8 cellular contexts compared by ENCODE assay signal in the genomic region with DNA sequence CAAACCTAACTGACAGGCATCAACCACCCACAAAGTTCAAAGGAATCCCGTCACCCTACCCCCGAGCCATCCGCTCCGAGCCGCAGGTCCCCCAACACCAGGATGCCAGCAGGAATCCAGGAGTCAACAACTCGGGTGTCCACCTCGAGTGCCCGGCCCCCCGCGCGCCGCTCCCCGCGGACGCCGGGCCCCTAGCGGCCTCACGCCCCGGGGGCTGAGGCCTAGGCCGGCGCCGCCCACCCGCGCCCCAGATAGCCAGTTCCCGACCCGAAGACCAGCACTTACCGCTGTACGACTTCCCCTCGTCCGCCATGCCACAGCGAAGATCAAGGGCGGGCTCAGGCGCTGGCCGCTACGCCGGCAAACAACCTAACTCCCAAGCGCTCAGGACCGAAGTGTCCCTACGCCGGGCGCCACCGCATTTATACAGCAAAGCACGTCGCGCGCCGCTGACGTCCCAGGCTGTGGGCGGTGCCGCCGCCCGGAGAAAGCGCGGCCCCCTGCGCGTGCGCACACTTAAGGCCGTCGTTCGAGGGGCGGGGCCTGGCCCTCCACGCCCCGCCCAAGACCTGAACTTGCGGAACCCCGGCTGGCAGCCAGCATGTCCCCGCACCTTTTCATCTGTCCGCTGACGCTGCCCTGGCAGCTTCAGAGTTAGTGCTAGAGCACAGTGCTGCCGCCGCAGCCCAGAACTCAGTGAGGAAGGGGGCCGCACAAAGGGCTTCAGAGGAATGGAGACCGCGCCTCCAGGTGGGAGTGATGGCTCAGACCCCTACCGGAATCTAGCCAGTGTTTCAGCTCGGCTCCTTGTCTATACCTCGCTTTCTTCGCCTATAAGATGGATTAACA. TPM values are rescaled to one million over a fixed set of nuclear protein-coding genes. Genes with fewer than 3 reads are reported as not detected.
DNase-seq lines count a peak whose midpoint lies in the region; ATAC-seq, FAIRE-seq and TF ChIP-seq lines count a peak whose summit lies in the region.

Gene NXF1, minus strand, starts transcription at position 397 of the 849 bp plus-strand sequence. Its CDS starts 84 bp downstream, at position 313.

- peak within 1 kb of the TSS; percentile 85 for H2AFZ ChIP-seq in Loucy (ENCODE audit: low read length)

- H3K9ac ChIP-seq in ES-I3 (ENCODE audit: low read depth, low read length) = peak within 1 kb of the TSS; percentile 90
- H3K9ac ChIP-seq in Loucy (ENCODE audit: low read depth, low read length, poor library complexity, severe bottlenecking) = peak within 1 kb of the TSS; percentile 89

- H3K9me3 Mint-ChIP-seq in activated T-helper 2 cell treated with anti-CD3 and anti-CD28 coated beads, Interferon-gamma antibody, Interleukin-2, Interleukin-4, amounts not matched to agents 10 μg/mL and 5 μg/mL and 100 μg/mL, durations not matched to agents 14 hours and 24 hours and 36 hours = no peaks in the 10 kb centered on the region
- no peaks in the 10 kb centered on the region for H3K9me3 Mint-ChIP-seq in nephron progenitor cell
- no peaks in the 10 kb centered on the region for H3K9me3 Mint-ChIP-seq in stimulated activated naive CD8-positive, alpha-beta T cell treated with anti-CD3 and anti-CD28 coated beads, Interleukin-15, Interleukin-2, amounts not matched to agents 100 ng/mL and 50 ng/mL, for 24 hours

- peak within 1 kb of the TSS; percentile 94 for H3K4me3 ChIP-seq in Loucy (ENCODE audit: low read length, poor library complexity, severe bottlenecking)
- peak within 1 kb of the TSS; percentile 79 for H3K4me3 ChIP-seq in RWPE2 (ENCODE audit: severe bottlenecking)
- peak within 1 kb of the TSS; percentile 95 for H3K4me3 ChIP-seq in fibroblast of pulmonary artery (replicated peaks; ENCODE audit: low read depth, low read length)

- peak within 1 kb of the TSS; percentile 94 for H3K27ac Mint-ChIP-seq in activated T-helper 2 cell treated with anti-CD3 and anti-CD28 coated beads, Interferon-gamma antibody, Interleukin-2, Interleukin-4, amounts not matched to agents 10 μg/mL and 5 μg/mL and 100 μg/mL, durations not matched to agents 14 hours and 24 hours and 36 hours
- peak within 1 kb of the TSS; percentile 100 for H3K27ac Mint-ChIP-seq in nephron progenitor cell
- H3K27ac Mint-ChIP-seq in stimulated activated naive CD8-positive, alpha-beta T cell treated with anti-CD3 and anti-CD28 coated beads, Interleukin-15, Interleukin-2, amounts not matched to agents 100 ng/mL and 50 ng/mL, for 24 hours = peak within 1 kb of the TSS; percentile 97

- no peaks in the 10 kb centered on the region for H3F3A ChIP-seq in Loucy (ENCODE audit: low read depth)

- peak within 1 kb of the TSS; percentile 91 for H3K4me2 ChIP-seq in Loucy (ENCODE audit: low read depth, low read length, poor library complexity, severe bottlenecking)

- H3K4me1 ChIP-seq in ES-I3 (ENCODE audit: insufficient read depth, low read length) = peaks cover 16% of the 10 kb centered on the region; the same call in 1 of the 2 replicates
- H3K4me1 ChIP-seq in Loucy (ENCODE audit: insufficient read depth, low read length, poor library complexity, severe bottlenecking) = peaks cover 15% of the 10 kb centered on the region
- H3K4me1 ChIP-seq in RWPE2 (ENCODE audit: insufficient read depth, poor library complexity, severe bottlenecking) = peaks cover 4% of the 10 kb centered on the region

- H3K27ac ChIP-seq in RWPE2 (ENCODE audit: poor library complexity, severe bottlenecking) = peak within 1 kb of the TSS; percentile 46

- TF ChIP-seq CTCF in Loucy (conservative IDR thresholded peaks at IDR 0.05; ENCODE audit: low read length) = no peak; the same call in 1 of the 2 replicates
- no peak for TF ChIP-seq CTCF in RWPE2 (IDR thresholded peaks at IDR 0.05; ENCODE audit: poor library complexity, severe bottlenecking)
- TF ChIP-seq CTCF in fibroblast of pulmonary artery (IDR thresholded peaks at IDR 0.05; ENCODE audit: low read length, missing control alignments) = peak; percentile 9
- TF ChIP-seq CTCF in nephron progenitor cell (IDR thresholded peaks at IDR 0.05) = no peak

- no peaks in the 10 kb centered on the region for H3K27me3 Mint-ChIP-seq in activated T-helper 2 cell treated with anti-CD3 and anti-CD28 coated beads, Interferon-gamma antibody, Interleukin-2, Interleukin-4, amounts not matched to agents 10 μg/mL and 5 μg/mL and 100 μg/mL, durations not matched to agents 14 hours and 24 hours and 36 hours (ENCODE audit: low read depth)
- peaks cover 8% of the 10 kb centered on the region for H3K27me3 Mint-ChIP-seq in nephron progenitor cell (ENCODE audit: low read depth, poor library complexity)
- H3K27me3 Mint-ChIP-seq in stimulated activated naive CD8-positive, alpha-beta T cell treated with anti-CD3 and anti-CD28 coated beads, Interleukin-15, Interleukin-2, amounts not matched to agents 100 ng/mL and 50 ng/mL, for 24 hours = no peaks in the 10 kb centered on the region

- no peak for FAIRE-seq in H54 (lab: Jason Lieb, UNC)

- peaks cover 19% of the 10 kb centered on the region for H4K20me1 ChIP-seq in Loucy (ENCODE audit: insufficient read depth, low read length, poor library complexity, severe bottlenecking)

- intact Hi-C loops in activated T-helper 2 cell treated with anti-CD3 and anti-CD28 coated beads, Interferon-gamma antibody, Interleukin-2, Interleukin-4, amounts not matched to agents 10 μg/mL and 5 μg/mL and 100 μg/mL, durations not matched to agents 14 hours and 24 hours and 36 hours (cut with micrococcal nuclease) = loop anchor here (1.0 to 2.0 kb wide), 5 partner anchors 13 to 50 kb away; partner anchors contain the start of genes TMEM179B, TMEM223, WDR74 and ZBTB3

- H3K9me2 ChIP-seq in Loucy (replicated peaks; ENCODE audit: low read depth, low read length) = no peaks in the 10 kb centered on the region

- peak; percentile 85 for DNase-seq in H54 (ENCODE audit: insufficient read length, low spot score)
- peak; percentile 89 for DNase-seq in RWPE2 (ENCODE audit: low spot score)
- DNase-seq in activated T-helper 2 cell treated with anti-CD3 and anti-CD28 coated beads, Interferon-gamma antibody, Interleukin-2, Interleukin-4, amounts not matched to agents 10 μg/mL and 5 μg/mL and 100 μg/mL, durations not matched to agents 14 hours and 24 hours and 36 hours (ENCODE audit: low spot score) = peak; percentile 95
- DNase-seq in fibroblast of pulmonary artery (ENCODE audit: low read depth) = peak; percentile 96
- peak; percentile 98 for DNase-seq in nephron progenitor cell

- H3K4me1 Mint-ChIP-seq in activated T-helper 2 cell treated with anti-CD3 and anti-CD28 coated beads, Interferon-gamma antibody, Interleukin-2, Interleukin-4, amounts not matched to agents 10 μg/mL and 5 μg/mL and 100 μg/mL, durations not matched to agents 14 hours and 24 hours and 36 hours (ENCODE audit: low read depth) = peaks cover 30% of the 10 kb centered on the region
- H3K4me1 Mint-ChIP-seq in nephron progenitor cell = peaks cover 30% of the 10 kb centered on the region
- H3K4me1 Mint-ChIP-seq in stimulated activated naive CD8-positive, alpha-beta T cell treated with anti-CD3 and anti-CD28 coated beads, Interleukin-15, Interleukin-2, amounts not matched to agents 100 ng/mL and 50 ng/mL, for 24 hours (ENCODE audit: low read depth) = peaks cover 38% of the 10 kb centered on the region

- H3K36me3 ChIP-seq in ES-I3 (ENCODE audit: insufficient read depth, low read length) (peaks cover 13% of the 10 kb centered on the region), Loucy (ENCODE audit: insufficient read depth, low read length) (peaks cover 16% of the 10 kb centered on the region; the same call in 1 of the 2 replicates), RWPE2 (ENCODE audit: low read depth) (peaks cover 36% of the 10 kb centered on the region)

- ATAC-seq in RWPE2 (ENCODE audit: low read depth) = peak; percentile 78

- peak within 1 kb of the TSS; percentile 98 for H3K4me3 Mint-ChIP-seq in activated T-helper 2 cell treated with anti-CD3 and anti-CD28 coated beads, Interferon-gamma antibody, Interleukin-2, Interleukin-4, amounts not matched to agents 10 μg/mL and 5 μg/mL and 100 μg/mL, durations not matched to agents 14 hours and 24 hours and 36 hours (ENCODE audit: low read depth)
- H3K4me3 Mint-ChIP-seq in nephron progenitor cell = peak within 1 kb of the TSS; percentile 100
- H3K4me3 Mint-ChIP-seq in stimulated activated naive CD8-positive, alpha-beta T cell treated with anti-CD3 and anti-CD28 coated beads, Interleukin-15, Interleukin-2, amounts not matched to agents 100 ng/mL and 50 ng/mL, for 24 hours = peak within 1 kb of the TSS; percentile 99

- H3K27me3 ChIP-seq in Loucy (ENCODE audit: insufficient read depth, low read length, poor library complexity, severe bottlenecking) = no peaks in the 10 kb centered on the region
- H3K27me3 ChIP-seq in RWPE2 (ENCODE audit: insufficient read depth, poor library complexity, severe bottlenecking) = no peaks in the 10 kb centered on the region

- H3K36me3 Mint-ChIP-seq in activated T-helper 2 cell treated with anti-CD3 and anti-CD28 coated beads, Interferon-gamma antibody, Interleukin-2, Interleukin-4, amounts not matched to agents 10 μg/mL and 5 μg/mL and 100 μg/mL, durations not matched to agents 14 hours and 24 hours and 36 hours (ENCODE audit: low read depth) = peaks cover 53% of the 10 kb centered on the region
- peaks cover 34% of the 10 kb centered on the region for H3K36me3 Mint-ChIP-seq in nephron progenitor cell (ENCODE audit: low read depth)
- peaks cover 41% of the 10 kb centered on the region for H3K36me3 Mint-ChIP-seq in stimulated activated naive CD8-positive, alpha-beta T cell treated with anti-CD3 and anti-CD28 coated beads, Interleukin-15, Interleukin-2, amounts not matched to agents 100 ng/mL and 50 ng/mL, for 24 hours (ENCODE audit: low read depth)

- no peaks in the 10 kb centered on the region for H3K9me3 ChIP-seq in ES-I3 (ENCODE audit: control insufficient read depth, insufficient read depth, low read length)
- no peaks in the 10 kb centered on the region for H3K9me3 ChIP-seq in Loucy (ENCODE audit: insufficient read depth, low read depth, low read length)
- H3K9me3 ChIP-seq in RWPE2 (ENCODE audit: severe bottlenecking) = no peaks in the 10 kb centered on the region

- H3K79me2 ChIP-seq in Loucy (ENCODE audit: insufficient read depth, low read length) = peaks cover 41% of the 10 kb centered on the region

- peak; percentile 100 for TF ChIP-seq POLR2A in H54 (IDR thresholded peaks at IDR 0.05; ENCODE audit: low read depth, low read length)

RNA-seq across cellular contexts. Expression of gene NXF1, which starts in this region (rescaled TPM):
- 134 and 139 TPM in 2 replicates for total RNA-seq in activated T-helper 2 cell treated with anti-CD3 and anti-CD28 coated beads, Interferon-gamma antibody, Interleukin-2, Interleukin-4, amounts not matched to agents 10 μg/mL and 5 μg/mL and 100 μg/mL, durations not matched to agents 14 hours and 24 hours and 36 hours

Comparison
In these comparisons a context has a peak if more than half of its experiments do, and no peak if none do; other contexts are left out.
1. Peak in every context shown above with its lines: DNase-seq, ATAC-seq, H3K4me3 ChIP-seq and H3K27ac ChIP-seq.